In genomic region chr4:186854256-186854655, GRCh38 we compare ENCODE assay signal across 19 cellular contexts.
"Had no signal": no experiment of that assay in that cellular context is flagged by ENCODE, and none has a peak within 500 bp of the region (broad histone marks: within the 10 kb centered on the region; RNA-seq: fewer than 3 reads in every experiment).

No MANE protein-coding gene starts in this region.

- H3K27ac ChIP-seq: adrenal gland, epithelial cell of prostate, right atrium auricular region had no signal

- H3K27me3 ChIP-seq: adrenal gland, right atrium auricular region had no signal

- H3K4me1 ChIP-seq: adrenal gland, right atrium auricular region had no signal

- DNase-seq: activated CD4-positive, alpha-beta T cell treated with anti-CD3 and anti-CD28 coated beads, Interleukin-2, amount 10 ng/mL, durations not matched to agents 7 days and 5 days; activated CD4-positive, CD25-positive, alpha-beta regulatory T cell; activated CD8-positive, alpha-beta memory T cell treated with anti-CD3 and anti-CD28 coated beads for 24 hours; activated naive CD4-positive, alpha-beta T cell treated with anti-CD3 and anti-CD28 coated beads, Interleukin-2, amount 50 U/mL, for 16 hours; adrenal gland; caudate nucleus; cortex of kidney; effector memory CD8-positive, alpha-beta T cell; hypothalamus; left cardiac atrium; mammary epithelial cell; mucosa of descending colon; natural killer cell; posterior cingulate gyrus; T-helper 17 cell; trophoblast cell had no signal

- H3K36me3 ChIP-seq: adrenal gland, right atrium auricular region had no signal

- H3K4me2 ChIP-seq: smooth muscle cell had no signal

- H3K4me3 ChIP-seq: adrenal gland, mucosa of descending colon, right atrium auricular region, smooth muscle cell had no signal
